Comparison of ENCODE assay signal across 12 cellular contexts in genomic region chr18:3664563-3665178, GRCh38.
DNase-seq lines count a peak whose midpoint lies in the region; ATAC-seq and TF ChIP-seq lines count a peak whose summit lies in the region.
"Had no signal": no experiment of that assay in that cellular context is flagged by ENCODE, and none has a peak within 500 bp of the region (broad histone marks: within the 10 kb centered on the region; RNA-seq: fewer than 3 reads in every experiment).

No MANE protein-coding gene starts in this region.

- H3K27ac ChIP-seq in dorsolateral prefrontal cortex: peak overlapping the region in 3 of 59 donors; percentile 6 to 37 (median 15)

- ATAC-seq in activated CD8-positive, alpha-beta T cell treated with anti-CD3 and anti-CD28 coated beads for 36 hours: no peak
- ATAC-seq in activated CD8-positive, alpha-beta T cell treated with anti-CD3 and anti-CD28 coated beads, Interleukin-2, amount 10 ng/mL, durations not matched to agents 7 days and 5 days: no peak
- ATAC-seq in stimulated activated memory B cell treated with anti-CD40 and anti-IgM and Interleukin-4, amounts not matched to agents 10 μg/mL and 1 μg/mL and 100 μg/mL, for 72 hours: peak; percentile 67
- ATAC-seq in HG03175 (IDR thresholded peaks at IDR 0.05; ENCODE audit: unreplicated experiment): no peak

- H3K36me3 Mint-ChIP-seq in activated CD8-positive, alpha-beta T cell treated with anti-CD3 and anti-CD28 coated beads for 36 hours (ENCODE audit: low read depth): no peaks in the 10 kb centered on the region
- no peaks in the 10 kb centered on the region for H3K36me3 Mint-ChIP-seq in activated CD8-positive, alpha-beta T cell treated with anti-CD3 and anti-CD28 coated beads, Interleukin-2, amount 10 ng/mL, durations not matched to agents 7 days and 5 days (ENCODE audit: low read depth)
- H3K36me3 Mint-ChIP-seq in endothelial cell (ENCODE audit: low read depth, unreplicated experiment): no peaks in the 10 kb centered on the region
- no peaks in the 10 kb centered on the region for H3K36me3 Mint-ChIP-seq in stimulated activated memory B cell treated with anti-CD40 and anti-IgM and Interleukin-4, amounts not matched to agents 10 μg/mL and 1 μg/mL and 100 μg/mL, for 72 hours
- H3K36me3 Mint-ChIP-seq: IgD-negative memory B cell; stimulated activated effector memory CD8-positive, alpha-beta T cell treated with anti-CD3 and anti-CD28 coated beads, Interleukin-12 subunit alpha, Interleukin-12 subunit beta, amount 100 ng/mL, for 72 hours had no signal

- H3K27me3 Mint-ChIP-seq in activated CD8-positive, alpha-beta T cell treated with anti-CD3 and anti-CD28 coated beads for 36 hours: no peaks in the 10 kb centered on the region
- no peaks in the 10 kb centered on the region for H3K27me3 Mint-ChIP-seq in activated CD8-positive, alpha-beta T cell treated with anti-CD3 and anti-CD28 coated beads, Interleukin-2, amount 10 ng/mL, durations not matched to agents 7 days and 5 days (ENCODE audit: low read depth)
- H3K27me3 Mint-ChIP-seq in endothelial cell (ENCODE audit: unreplicated experiment): peaks cover 1% of the 10 kb centered on the region
- H3K27me3 Mint-ChIP-seq in stimulated activated memory B cell treated with anti-CD40 and anti-IgM and Interleukin-4, amounts not matched to agents 10 μg/mL and 1 μg/mL and 100 μg/mL, for 72 hours: no peaks in the 10 kb centered on the region
- H3K27me3 Mint-ChIP-seq: IgD-negative memory B cell had no signal

- peaks cover 20% of the 10 kb centered on the region for H3K4me1 Mint-ChIP-seq in activated CD8-positive, alpha-beta T cell treated with anti-CD3 and anti-CD28 coated beads for 36 hours (ENCODE audit: low read depth)
- H3K4me1 Mint-ChIP-seq in activated CD8-positive, alpha-beta T cell treated with anti-CD3 and anti-CD28 coated beads, Interleukin-2, amount 10 ng/mL, durations not matched to agents 7 days and 5 days (ENCODE audit: low read depth): peaks cover 35% of the 10 kb centered on the region
- H3K4me1 Mint-ChIP-seq in endothelial cell (ENCODE audit: unreplicated experiment): peaks cover 31% of the 10 kb centered on the region
- H3K4me1 Mint-ChIP-seq in stimulated activated memory B cell treated with anti-CD40 and anti-IgM and Interleukin-4, amounts not matched to agents 10 μg/mL and 1 μg/mL and 100 μg/mL, for 72 hours: peaks cover 28% of the 10 kb centered on the region

- H3K27ac Mint-ChIP-seq in activated CD8-positive, alpha-beta T cell treated with anti-CD3 and anti-CD28 coated beads for 36 hours: no peak overlapping the region
- no peak overlapping the region for H3K27ac Mint-ChIP-seq in activated CD8-positive, alpha-beta T cell treated with anti-CD3 and anti-CD28 coated beads, Interleukin-2, amount 10 ng/mL, durations not matched to agents 7 days and 5 days
- H3K27ac Mint-ChIP-seq in endothelial cell (ENCODE audit: unreplicated experiment): peak overlapping the region; percentile 88
- H3K27ac Mint-ChIP-seq in stimulated activated memory B cell treated with anti-CD40 and anti-IgM and Interleukin-4, amounts not matched to agents 10 μg/mL and 1 μg/mL and 100 μg/mL, for 72 hours: peak overlapping the region; percentile 55
- H3K27ac Mint-ChIP-seq: IgD-negative memory B cell; stimulated activated effector memory CD8-positive, alpha-beta T cell treated with anti-CD3 and anti-CD28 coated beads, Interleukin-12 subunit alpha, Interleukin-12 subunit beta, amount 100 ng/mL, for 72 hours had no signal

- peak; percentile 46 for DNase-seq in activated CD8-positive, alpha-beta T cell treated with anti-CD3 and anti-CD28 coated beads for 36 hours
- DNase-seq in activated CD8-positive, alpha-beta T cell treated with anti-CD3 and anti-CD28 coated beads, Interleukin-2, amount 10 ng/mL, durations not matched to agents 7 days and 5 days: no peak
- peak; percentile 25 to 31 for DNase-seq in SHP77 (lab: John Stamatoyannopoulos, UW)
- DNase-seq in endothelial cell (ENCODE audit: low spot score): no peak
- DNase-seq in dorsolateral prefrontal cortex: no peak
- no peak for DNase-seq in amniotic stem cell (lab: John Stamatoyannopoulos, UW)
- DNase-seq: GOT3, sigmoid colon had no signal

- no peaks in the 10 kb centered on the region for H3K9me3 Mint-ChIP-seq in activated CD8-positive, alpha-beta T cell treated with anti-CD3 and anti-CD28 coated beads for 36 hours
- H3K9me3 Mint-ChIP-seq in activated CD8-positive, alpha-beta T cell treated with anti-CD3 and anti-CD28 coated beads, Interleukin-2, amount 10 ng/mL, durations not matched to agents 7 days and 5 days (ENCODE audit: insufficient read depth): no peaks in the 10 kb centered on the region
- H3K9me3 Mint-ChIP-seq in endothelial cell (ENCODE audit: unreplicated experiment): no peaks in the 10 kb centered on the region
- H3K9me3 Mint-ChIP-seq in stimulated activated memory B cell treated with anti-CD40 and anti-IgM and Interleukin-4, amounts not matched to agents 10 μg/mL and 1 μg/mL and 100 μg/mL, for 72 hours: no peaks in the 10 kb centered on the region
- H3K9me3 Mint-ChIP-seq: stimulated activated effector memory CD8-positive, alpha-beta T cell treated with anti-CD3 and anti-CD28 coated beads, Interleukin-12 subunit alpha, Interleukin-12 subunit beta, amount 100 ng/mL, for 72 hours had no signal

- H3K4me3 ChIP-seq in dorsolateral prefrontal cortex: no peak overlapping the region
- H3K4me3 ChIP-seq: sigmoid colon had no signal

- intact Hi-C loops in activated CD8-positive, alpha-beta T cell treated with anti-CD3 and anti-CD28 coated beads for 36 hours (cut with micrococcal nuclease): loop anchor here (5.0 kb wide), 2 partner anchors 62 to 212 kb away; partner anchors contain the start of gene TGIF1
- intact Hi-C loops in dorsolateral prefrontal cortex (cut with DNase I): loop anchor here (2.0 to 10.0 kb wide), 4 partner anchors 57 to 382 kb away; no protein-coding TSS in a partner anchor

- POLR2A ChIA-PET in activated CD8-positive, alpha-beta T cell treated with anti-CD3 and anti-CD28 coated beads for 36 hours (lab: Charles Lee): interaction anchor here (0.9 to 2.8 kb wide), 3 partner anchors 60 to 217 kb away, joined by 3 to 7 read pairs (median 6); no protein-coding TSS in a partner anchor
- POLR2A ChIA-PET in activated CD8-positive, alpha-beta T cell treated with anti-CD3 and anti-CD28 coated beads, Interleukin-2, amount 10 ng/mL, durations not matched to agents 7 days and 5 days (lab: Charles Lee): interaction anchor here (1.2 to 1.8 kb wide), 4 partner anchors 62 to 403 kb away, joined by 3 to 7 read pairs (median 5); partner anchors contain the start of gene MYL12B

- CTCF ChIA-PET in activated CD8-positive, alpha-beta T cell treated with anti-CD3 and anti-CD28 coated beads for 36 hours (lab: Charles Lee): interaction anchor here (0.7 to 5.3 kb wide), 39 partner anchors 10 to 418 kb away, joined by 3 to 203 read pairs (median 12); no protein-coding TSS in a partner anchor
- CTCF ChIA-PET in activated CD8-positive, alpha-beta T cell treated with anti-CD3 and anti-CD28 coated beads, Interleukin-2, amount 10 ng/mL, durations not matched to agents 7 days and 5 days (lab: Charles Lee): interaction anchor here (0.7 to 7.3 kb wide), 28 partner anchors 11 to 401 kb away, joined by 3 to 214 read pairs (median 6); no protein-coding TSS in a partner anchor

- TF ChIP-seq CTCF in activated CD8-positive, alpha-beta T cell treated with anti-CD3 and anti-CD28 coated beads for 36 hours (IDR thresholded peaks at IDR 0.05): no peak
- TF ChIP-seq CTCF in endothelial cell (IDR thresholded peaks at IDR 0.05; ENCODE audit: unreplicated experiment): no peak
- no peak for TF ChIP-seq CTCF in dorsolateral prefrontal cortex (IDR thresholded peaks at IDR 0.05 in 54 of 56, conservative IDR thresholded peaks at IDR 0.05 in 2 of 56; ENCODE audit: low read depth in 1 of 56, partially characterized antibody in 56 of 56)

- H3K27me3 ChIP-seq in dorsolateral prefrontal cortex: no peaks in the 10 kb centered on the region
- H3K27me3 ChIP-seq: sigmoid colon had no signal

- H3K4me3 Mint-ChIP-seq in activated CD8-positive, alpha-beta T cell treated with anti-CD3 and anti-CD28 coated beads for 36 hours: no peak overlapping the region
- H3K4me3 Mint-ChIP-seq in activated CD8-positive, alpha-beta T cell treated with anti-CD3 and anti-CD28 coated beads, Interleukin-2, amount 10 ng/mL, durations not matched to agents 7 days and 5 days: no peak overlapping the region
- no peak overlapping the region for H3K4me3 Mint-ChIP-seq in endothelial cell (ENCODE audit: unreplicated experiment)
- no peak overlapping the region for H3K4me3 Mint-ChIP-seq in stimulated activated memory B cell treated with anti-CD40 and anti-IgM and Interleukin-4, amounts not matched to agents 10 μg/mL and 1 μg/mL and 100 μg/mL, for 72 hours
- H3K4me3 Mint-ChIP-seq: IgD-negative memory B cell; stimulated activated effector memory CD8-positive, alpha-beta T cell treated with anti-CD3 and anti-CD28 coated beads, Interleukin-12 subunit alpha, Interleukin-12 subunit beta, amount 100 ng/mL, for 72 hours had no signal

Comparison
In these comparisons a context has a peak if more than half of its experiments do, and no peak if none do; other contexts are left out.
1. DNase-seq: peak in activated CD8-positive, alpha-beta T cell treated with anti-CD3 and anti-CD28 coated beads for 36 hours (single experiment) and SHP77 (2 of 2); none in activated CD8-positive, alpha-beta T cell treated with anti-CD3 and anti-CD28 coated beads, Interleukin-2, amount 10 ng/mL, durations not matched to agents 7 days and 5 days (single experiment), endothelial cell (single experiment), dorsolateral prefrontal cortex (0 of 10) and amniotic stem cell (single experiment).
2. H3K27ac Mint-ChIP-seq: peak in endothelial cell (single experiment) and stimulated activated memory B cell treated with anti-CD40 and anti-IgM and Interleukin-4, amounts not matched to agents 10 μg/mL and 1 μg/mL and 100 μg/mL, for 72 hours (single experiment); none in activated CD8-positive, alpha-beta T cell treated with anti-CD3 and anti-CD28 coated beads for 36 hours (single experiment) and activated CD8-positive, alpha-beta T cell treated with anti-CD3 and anti-CD28 coated beads, Interleukin-2, amount 10 ng/mL, durations not matched to agents 7 days and 5 days (single experiment).